In the genomic region with DNA sequence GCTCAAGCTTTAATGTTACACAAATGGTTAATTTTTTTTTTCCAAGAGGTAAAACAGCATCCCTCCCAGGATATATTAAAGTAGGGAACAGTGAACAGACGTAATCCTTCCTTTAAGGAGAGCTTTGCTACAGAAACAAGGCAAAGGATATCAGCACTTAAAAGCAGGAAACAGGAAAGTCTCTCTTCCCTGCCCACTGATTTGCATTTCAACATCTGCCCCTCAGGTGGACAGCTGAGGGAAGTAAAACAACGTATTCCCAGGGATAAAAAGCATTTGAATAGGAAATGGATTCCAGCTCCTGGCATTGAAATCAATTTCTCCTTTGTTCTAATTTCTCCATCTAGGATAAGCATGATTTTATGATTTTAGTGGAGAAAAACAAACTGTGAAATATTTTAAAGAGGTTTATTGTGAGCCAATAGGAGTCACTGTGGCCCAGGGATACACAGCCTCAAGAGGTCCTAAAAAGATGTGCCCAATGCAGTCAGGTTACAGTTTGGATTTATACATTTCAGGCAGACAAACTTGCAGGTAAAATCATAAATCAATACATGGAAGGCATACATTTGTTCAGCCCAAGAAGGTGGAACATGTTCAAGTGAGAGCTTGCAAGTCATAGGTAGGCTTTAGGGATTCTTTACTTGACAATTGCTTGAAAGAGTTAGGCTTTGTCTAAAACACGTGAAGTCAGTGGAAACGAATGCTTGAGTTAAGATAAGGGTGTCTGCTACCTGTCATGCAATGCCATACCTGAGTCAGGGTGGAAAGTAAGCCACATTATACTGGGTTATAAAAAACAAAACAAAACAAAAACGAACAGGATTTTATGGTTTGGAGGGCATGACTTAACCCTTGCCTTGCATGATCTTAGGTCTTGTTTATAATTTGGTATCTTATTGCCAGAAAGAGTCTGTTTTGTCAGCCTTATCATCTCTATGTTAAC, we compare ENCODE assay signal across 32 cellular contexts.
A peak's percentile ranks its signal among the peaks of the same experiment; 100 is the strongest.
DNase-seq lines count a peak whose midpoint lies in the region; ATAC-seq and TF ChIP-seq lines count a peak whose summit lies in the region.
"Had no signal": no experiment of that assay in that cellular context is flagged by ENCODE, and none has a peak within 500 bp of the region (broad histone marks: within the 10 kb centered on the region; RNA-seq: fewer than 3 reads in every experiment).

No MANE protein-coding gene starts in this region.

- POLR2A ChIA-PET in activated CD4-positive, alpha-beta T cell treated with anti-CD3 and anti-CD28 coated beads, Interleukin-2, amount 10 ng/mL, durations not matched to agents 7 days and 5 days (lab: Charles Lee): no interaction called here

- H3K27ac Mint-ChIP-seq in activated CD4-positive, alpha-beta T cell treated with anti-CD3 and anti-CD28 coated beads, Interleukin-2, amount 10 ng/mL, durations not matched to agents 7 days and 5 days: no peak overlapping the region
- H3K27ac Mint-ChIP-seq: activated naive CD8-positive, alpha-beta T cell; CD14-positive monocyte had no signal

- 18 to 26% (median 24%) methylated on average over 5 of the region's 5 CpGs for WGBS in heart left ventricle, 4 donors

- no peaks in the 10 kb centered on the region for H3K9me3 Mint-ChIP-seq in activated CD4-positive, alpha-beta T cell treated with anti-CD3 and anti-CD28 coated beads, Interleukin-2, amount 10 ng/mL, durations not matched to agents 7 days and 5 days
- H3K9me3 Mint-ChIP-seq: CD14-positive monocyte had no signal

- no peak for TF ChIP-seq POLR2A in heart left ventricle (IDR thresholded peaks at IDR 0.05)

- no peaks in the 10 kb centered on the region for H3K4me1 ChIP-seq in heart left ventricle
- peaks cover 27% of the 10 kb centered on the region for H3K4me1 ChIP-seq in iPS-18a (ENCODE audit: control insufficient read depth, low read depth, low read length)
- H3K4me1 ChIP-seq: Caco-2, gastroesophageal sphincter, prostate gland, stomach, uterus had no signal

- H3K9ac ChIP-seq in iPS-18a (ENCODE audit: low read length): no peak overlapping the region

- H3K4me1 Mint-ChIP-seq in activated CD4-positive, alpha-beta T cell treated with anti-CD3 and anti-CD28 coated beads, Interleukin-2, amount 10 ng/mL, durations not matched to agents 7 days and 5 days: no peaks in the 10 kb centered on the region
- H3K4me1 Mint-ChIP-seq: CD14-positive monocyte had no signal

- H3K27me3 ChIP-seq in heart left ventricle: no peaks in the 10 kb centered on the region
- H3K27me3 ChIP-seq in iPS-18a (ENCODE audit: control insufficient read depth, insufficient read depth, low read length): no peaks in the 10 kb centered on the region
- H3K27me3 ChIP-seq: gastroesophageal sphincter, stomach, uterus had no signal

- DNase-seq in heart left ventricle (no peak), left ventricle myocardium superior (no peak), RKO (ENCODE audit: low spot score) (peak; percentile 12), retina (peak; percentile 9), NCI-H146 (lab: John Stamatoyannopoulos, UW) (no peak), cerebellar nuclear complex (lab: John Stamatoyannopoulos, UW) (no peak)
- DNase-seq in activated CD4-positive, alpha-beta T cell treated with anti-CD3 and anti-CD28 coated beads, Interleukin-2, amount 10 ng/mL, durations not matched to agents 7 days and 5 days: no peak
- DNase-seq: 8988T; activated CD4-positive, alpha-beta T cell treated with anti-CD3 and anti-CD28 coated beads for 4 hours; activated effector memory CD4-positive, alpha-beta T cell treated with anti-CD3 and anti-CD28 coated beads, Interleukin-2, amount 50 U/mL, for 16 hours; Caco-2; GOT3; hypothalamus; KG1; MV-4-11; NCI-H1694 treated with DMSO at 0.1 percent for 48 hours; NCI-H2171 treated with DMSO at 0.1 percent for 48 hours; NCI-H524 treated with DMSO at 0.1 percent for 48 hours; nucleus accumbens; SIG-M5; stimulated activated CD4-positive, alpha-beta T cell treated with anti-CD3 and anti-CD28 coated beads, Interleukin-12 subunit alpha, Interleukin-12 subunit beta, amount 100 ng/mL, for 4 hours; stimulated activated CD4-positive, alpha-beta T cell treated with anti-CD3 and anti-CD28 coated beads, Interleukin-2, amount 100 ng/mL, for 48 hours; stomach; SW 1271; T-helper 9 cell; uterus had no signal

- CTCF ChIA-PET in activated CD4-positive, alpha-beta T cell treated with anti-CD3 and anti-CD28 coated beads, Interleukin-2, amount 10 ng/mL, durations not matched to agents 7 days and 5 days (lab: Charles Lee): no interaction called here

- intact Hi-C loops in heart left ventricle (cut with DNase I): loop anchor here (2.0 to 10.0 kb wide), 8 partner anchors 148 to 368 kb away; partner anchors contain the start of gene VWC2 (in 1 of the 10)
- intact Hi-C loops in left ventricle myocardium superior (cut with micrococcal nuclease): loop anchor here (5.0 kb wide), 1 partner anchor 360 kb away; no protein-coding TSS in a partner anchor

- no peaks in the 10 kb centered on the region for H3K27me3 Mint-ChIP-seq in activated CD4-positive, alpha-beta T cell treated with anti-CD3 and anti-CD28 coated beads, Interleukin-2, amount 10 ng/mL, durations not matched to agents 7 days and 5 days
- H3K27me3 Mint-ChIP-seq: activated naive CD8-positive, alpha-beta T cell had no signal

- H3K36me3 ChIP-seq in heart left ventricle: no peaks in the 10 kb centered on the region
- no peaks in the 10 kb centered on the region for H3K36me3 ChIP-seq in iPS-18a (ENCODE audit: control insufficient read depth, low read depth, low read length)
- H3K36me3 ChIP-seq: gastroesophageal sphincter, prostate gland, stomach, uterus had no signal

- H3K9me3 ChIP-seq in heart left ventricle (no peaks in the 10 kb centered on the region), iPS-18a (ENCODE audit: control insufficient read depth, low read depth, low read length) (no peaks in the 10 kb centered on the region)
- H3K9me3 ChIP-seq: Caco-2, gastroesophageal sphincter, prostate gland, stomach, uterus had no signal

- H3K4me3 Mint-ChIP-seq in activated CD4-positive, alpha-beta T cell treated with anti-CD3 and anti-CD28 coated beads, Interleukin-2, amount 10 ng/mL, durations not matched to agents 7 days and 5 days: no peak overlapping the region
- H3K4me3 Mint-ChIP-seq: activated naive CD8-positive, alpha-beta T cell; CD14-positive monocyte had no signal

- TF ChIP-seq CTCF in heart left ventricle (IDR thresholded peaks at IDR 0.05): peak in 7 of 12 donors; percentile 20 to 41 (median 26)

- H3K4me3 ChIP-seq in heart left ventricle: no peak overlapping the region
- peak overlapping the region; percentile 16 for H3K4me3 ChIP-seq in iPS-18a (ENCODE audit: low read length)
- H3K4me3 ChIP-seq: gastroesophageal sphincter, prostate gland, stomach, uterus had no signal

- no peaks in the 10 kb centered on the region for H3K36me3 Mint-ChIP-seq in activated CD4-positive, alpha-beta T cell treated with anti-CD3 and anti-CD28 coated beads, Interleukin-2, amount 10 ng/mL, durations not matched to agents 7 days and 5 days (ENCODE audit: low read depth)
- H3K36me3 Mint-ChIP-seq: activated naive CD8-positive, alpha-beta T cell; CD14-positive monocyte had no signal

- ATAC-seq in heart left ventricle (peak in 1 of 4 donors; percentile 61), left ventricle myocardium superior (no peak)
- ATAC-seq: gastroesophageal sphincter, sciatic nerve had no signal

- no peak overlapping the region for H3K27ac ChIP-seq in heart left ventricle
- H3K27ac ChIP-seq in iPS-18a (ENCODE audit: low read length): peak overlapping the region; percentile 17
- H3K27ac ChIP-seq: gastroesophageal sphincter, prostate gland, stomach, uterus had no signal

Comparison
In these comparisons a context has a peak if more than half of its experiments do, and no peak if none do; other contexts are left out.
1. DNase-seq: peak in RKO (single experiment) and retina (single experiment); none in heart left ventricle (0 of 5), left ventricle myocardium superior (single experiment), activated CD4-positive, alpha-beta T cell treated with anti-CD3 and anti-CD28 coated beads, Interleukin-2, amount 10 ng/mL, durations not matched to agents 7 days and 5 days (single experiment), NCI-H146 (single experiment) and cerebellar nuclear complex (0 of 2).